In genomic region chr11:2579315-2580060, GRCh38 we compare ENCODE assay signal across 1 cellular context.
A peak's percentile ranks its signal among the peaks of the same experiment; 100 is the strongest.
TF ChIP-seq lines count a peak whose summit lies in the region.

No MANE protein-coding gene starts in this region.

TF ChIP-seq in Ishikawa, 13 proteins besides CTCF, POLR2A, EP300 and RAD21 (continued from another document):
- 0 out of 2 replicates have a peak, but pooled peaks have one; percentile 12 for TF ChIP-seq MAX (IDR thresholded peaks at IDR 0.05)
- TF ChIP-seq YY1 (IDR thresholded peaks at IDR 0.05; ENCODE audit: low read depth): no peak
- no peak for TF ChIP-seq USF1 (IDR thresholded peaks at IDR 0.05)
- peak; percentile 76 for TF ChIP-seq EGR1 (IDR thresholded peaks at IDR 0.05)
- no peak for TF ChIP-seq ZBTB7A (IDR thresholded peaks at IDR 0.05; ENCODE audit: low read depth)
